8 cellular contexts compared by ENCODE assay signal in the genomic region with DNA sequence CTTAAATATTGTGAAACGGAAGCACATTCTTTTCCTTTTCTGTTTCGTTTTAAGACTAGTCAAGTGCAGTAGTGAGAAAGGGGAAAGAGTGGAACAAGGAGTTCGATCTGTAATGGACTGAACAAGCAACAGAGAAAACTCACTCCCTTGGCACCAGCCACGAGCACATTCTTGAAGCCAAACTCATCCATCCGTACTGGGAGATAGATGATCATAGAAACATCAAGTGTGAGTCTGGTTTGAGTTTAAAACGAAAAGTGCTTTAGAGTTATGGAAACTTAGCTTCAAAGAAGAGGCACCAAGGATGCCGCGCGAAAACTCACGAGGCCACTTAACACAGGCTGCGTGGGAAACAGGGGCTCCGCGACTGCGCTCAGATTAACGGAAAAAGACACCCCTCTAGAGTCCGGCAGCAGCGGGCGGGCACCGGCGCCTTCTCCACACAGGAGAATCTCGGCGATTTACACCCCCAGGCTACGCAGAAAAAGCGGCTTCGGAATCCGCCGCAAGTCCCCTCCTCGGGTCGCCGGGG. TPM values are rescaled to one million over a fixed set of nuclear protein-coding genes. Genes with fewer than 3 reads are reported as not detected.
DNase-seq lines count a peak whose midpoint lies in the region; ATAC-seq and TF ChIP-seq lines count a peak whose summit lies in the region.

No MANE protein-coding gene starts in this region.

- H3K27me3 ChIP-seq in ascending aorta (no peaks in the 10 kb centered on the region), hepatocyte (no peaks in the 10 kb centered on the region), sigmoid colon (no peaks in the 10 kb centered on the region)

- H3K9me3 ChIP-seq in ascending aorta (no peaks in the 10 kb centered on the region), hepatocyte (ENCODE audit: low read depth) (no peaks in the 10 kb centered on the region), sigmoid colon (no peaks in the 10 kb centered on the region)

- intact Hi-C loops in ascending aorta (cut with DNase I) (loop anchor here (5.0 to 10.0 kb wide), 2 partner anchors 174 to 581 kb away; partner anchors contain the start of genes LETM1 and MXD4), sigmoid colon (cut with DNase I) (no loop called here)

- H3K27ac ChIP-seq in ascending aorta (peak overlapping the region; percentile 57 to 85), hepatocyte (peak overlapping the region; percentile 65), sigmoid colon (peak overlapping the region; percentile 89 to 95 (median 90))

- ATAC-seq in GM19023 (IDR thresholded peaks at IDR 0.05; ENCODE audit: unreplicated experiment), result peak; percentile 9
- ATAC-seq in HG03108 (IDR thresholded peaks at IDR 0.05; ENCODE audit: unreplicated experiment), result no peak

- TF ChIP-seq CTCF in AG09319 (IDR thresholded peaks at IDR 0.05; ENCODE audit: low read depth, low read length), result no peak
- no peak for TF ChIP-seq CTCF in ascending aorta (IDR thresholded peaks at IDR 0.05)
- TF ChIP-seq CTCF in hepatocyte (IDR thresholded peaks at IDR 0.05; ENCODE audit: poor library complexity), result no peak
- TF ChIP-seq CTCF in sigmoid colon (IDR thresholded peaks at IDR 0.05), result no peak

- H2AFZ ChIP-seq in hepatocyte, result peak overlapping the region; percentile 91

- no peaks in the 10 kb centered on the region for H3K79me2 ChIP-seq in hepatocyte

- H3K9me2 ChIP-seq in hepatocyte (replicated peaks; ENCODE audit: insufficient read depth), result no peaks in the 10 kb centered on the region

- TF ChIP-seq EP300 in sigmoid colon (IDR thresholded peaks at IDR 0.05), result no peak

- TF ChIP-seq POLR2A in sigmoid colon (IDR thresholded peaks at IDR 0.05), result no peak

- peak overlapping the region; percentile 96 for H3K4me2 ChIP-seq in hepatocyte

- 10% methylated on average over 30 of the region's 30 CpGs for WGBS in hepatocyte (ENCODE audit: low lambda C conversion rate, missing lambda C conversion rate)
- WGBS in sigmoid colon, 2 donors, result 3 to 4% methylated on average over 30 of the region's 30 CpGs

- peak; percentile 38 for DNase-seq in AG09319 (ENCODE audit: extremely low read depth, low read depth)
- peak; percentile 48 for DNase-seq in NCI-H226
- DNase-seq in ascending aorta (ENCODE audit: low spot score in 2 of 2), result peak in 1 of 2 donors; percentile 75
- peak; percentile 51 for DNase-seq in hepatocyte (ENCODE audit: low spot score)
- DNase-seq in sigmoid colon, result peak; percentile 86
- no peak for DNase-seq in cerebellar nuclear complex (lab: John Stamatoyannopoulos, UW)

- H3K36me3 ChIP-seq in ascending aorta (no peaks in the 10 kb centered on the region), hepatocyte (replicated peaks; ENCODE audit: insufficient read depth, low read depth) (no peaks in the 10 kb centered on the region), sigmoid colon (no peaks in the 10 kb centered on the region)

- H4K20me1 ChIP-seq in hepatocyte (ENCODE audit: insufficient read depth, poor library complexity, severe bottlenecking), result no peaks in the 10 kb centered on the region

- peaks cover 0 to 7% of the 10 kb centered on the region in 2 donors for H3K4me1 ChIP-seq in ascending aorta
- H3K4me1 ChIP-seq in hepatocyte (ENCODE audit: insufficient read depth), result no peaks in the 10 kb centered on the region
- H3K4me1 ChIP-seq in sigmoid colon, result peaks cover 0 to 20% (median 11%) of the 10 kb centered on the region in 4 donors

- peak overlapping the region; percentile 73 to 76 for H3K4me3 ChIP-seq in ascending aorta
- H3K4me3 ChIP-seq in hepatocyte, result peak overlapping the region; percentile 72
- H3K4me3 ChIP-seq in sigmoid colon, result peak overlapping the region; percentile 36 to 78 (median 63)

RNA-seq across cellular contexts. Expression of gene FAM53A, which starts 0.7 kb away (rescaled TPM):
- not detected for total RNA-seq in ascending aorta
- 4.7 and 5.2 TPM in 2 replicates for total RNA-seq in hepatocyte
- 6.8 and 10.8 TPM in 2 replicates for polyA plus RNA-seq in hepatocyte
- total RNA-seq in sigmoid colon, result 1 to 10 TPM in 3 of 4 donors, under 1 TPM in 1; 0.82 to 4.1 (median 1.7) TPM
- 1 to 10 TPM in 2 of 3 donors, under 1 TPM in 1; 0.23 to 1.8 (median 1.4) TPM for polyA plus RNA-seq in sigmoid colon

RNA-seq across cellular contexts. Expression of gene SLBP, which starts 28.7 kb away (rescaled TPM):
- 218 TPM for total RNA-seq in ascending aorta
- total RNA-seq in hepatocyte, result 48.2 and 82.5 TPM in 2 replicates
- polyA plus RNA-seq in hepatocyte, result 81.8 and 84.0 TPM in 2 replicates
- total RNA-seq in sigmoid colon, result 10 to 100 TPM; 32.3 to 48.9 (median 40.2) TPM
- 10 to 100 TPM; 34.0 to 36.0 (median 35.8) TPM for polyA plus RNA-seq in sigmoid colon

RNA-seq across cellular contexts. Expression of gene TMEM129, which starts 37.7 kb away (rescaled TPM):
- 192 TPM for total RNA-seq in ascending aorta
- total RNA-seq in hepatocyte, result 36.1 and 40.8 TPM in 2 replicates
- 57.8 and 59.4 TPM in 2 replicates for polyA plus RNA-seq in hepatocyte
- total RNA-seq in sigmoid colon, result 10 to 100 TPM; 40.6 to 51.4 (median 49.2) TPM
- polyA plus RNA-seq in sigmoid colon, result 10 to 100 TPM; 16.9 to 42.4 (median 18.6) TPM

RNA-seq across cellular contexts. Expression of gene TACC3, which starts 37.9 kb away (rescaled TPM):
- total RNA-seq in ascending aorta, result 2.7 TPM
- total RNA-seq in hepatocyte, result 9.3 and 10.5 TPM in 2 replicates
- 14.8 and 16.7 TPM in 2 replicates for polyA plus RNA-seq in hepatocyte
- total RNA-seq in sigmoid colon, result 10 to 100 TPM in 1 of 4 donors, 1 to 10 TPM in 3; 4.3 to 13.0 (median 6.9) TPM
- polyA plus RNA-seq in sigmoid colon, result 10 to 100 TPM in 2 of 3 donors, 1 to 10 TPM in 1; 4.8 to 55.9 (median 11.8) TPM

Comparison
In these comparisons a context has a peak if more than half of its experiments do, and no peak if none do; other contexts are left out.
1. DNase-seq: peak in AG09319 (single experiment), NCI-H226 (single experiment), hepatocyte (single experiment) and sigmoid colon (single experiment); none in cerebellar nuclear complex (0 of 2).
2. Peak in every context shown above with its lines, with median percentiles within 50 percentile points of each other: H3K27ac ChIP-seq and H3K4me3 ChIP-seq.